Comparison of ENCODE assay signal across 33 cellular contexts in the genomic region with DNA sequence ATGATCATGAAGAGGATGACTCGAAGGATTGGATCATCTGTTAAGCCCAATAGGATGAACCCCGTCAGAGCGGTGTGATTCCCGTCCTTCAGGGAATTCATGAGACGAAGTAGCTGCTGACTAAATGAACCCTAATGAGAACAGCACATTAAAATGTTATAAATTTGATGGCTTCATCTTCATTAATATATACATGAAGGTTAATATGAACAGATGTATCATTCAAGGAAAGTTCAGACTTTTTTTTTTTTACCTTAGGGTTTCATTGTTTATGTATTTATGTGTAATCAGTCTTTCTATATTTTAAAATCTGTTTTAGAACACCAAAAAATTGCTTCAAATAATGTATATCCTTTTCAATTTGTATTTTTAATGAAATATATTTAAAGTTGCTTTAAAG. TPM values are rescaled to one million over a fixed set of nuclear protein-coding genes. Genes with fewer than 3 reads are reported as not detected.
"Had no signal": no experiment of that assay in that cellular context is flagged by ENCODE, and none has a peak within 500 bp of the region (broad histone marks: within the 10 kb centered on the region; RNA-seq: fewer than 3 reads in every experiment).

Gene OR5P2, minus strand, starts transcription at position 101 of the 400 bp plus-strand sequence. Its CDS starts 0 bp downstream, at position 101.

- H3K36me3 Mint-ChIP-seq: stimulated activated effector memory CD8-positive, alpha-beta T cell treated with anti-CD3 and anti-CD28 coated beads, Interleukin-12 subunit alpha, Interleukin-12 subunit beta, amount 100 ng/mL, for 72 hours; stimulated activated memory B cell treated with anti-CD40 and anti-IgM and Interleukin-4, amounts not matched to agents 10 μg/mL and 1 μg/mL and 100 μg/mL, for 72 hours; stimulated activated naive B cell treated with anti-CD40 and anti-IgM and Interleukin-4, amounts not matched to agents 10 μg/mL and 1 μg/mL and 100 μg/mL, for 72 hours; type B pancreatic cell had no signal

- H3K4me1 Mint-ChIP-seq: stimulated activated effector memory CD8-positive, alpha-beta T cell treated with anti-CD3 and anti-CD28 coated beads, Interleukin-12 subunit alpha, Interleukin-12 subunit beta, amount 100 ng/mL, for 72 hours; stimulated activated memory B cell treated with anti-CD40 and anti-IgM and Interleukin-4, amounts not matched to agents 10 μg/mL and 1 μg/mL and 100 μg/mL, for 72 hours; stimulated activated naive B cell treated with anti-CD40 and anti-IgM and Interleukin-4, amounts not matched to agents 10 μg/mL and 1 μg/mL and 100 μg/mL, for 72 hours; stimulated activated naive CD8-positive, alpha-beta T cell treated with anti-CD3 and anti-CD28 coated beads, Interleukin-15, amount 100 ng/mL, for 72 hours had no signal

- FAIRE-seq: urothelium cell line had no signal

- H3K9me3 Mint-ChIP-seq: type B pancreatic cell had no signal

- H3K27ac Mint-ChIP-seq: stimulated activated effector memory CD8-positive, alpha-beta T cell treated with anti-CD3 and anti-CD28 coated beads, Interleukin-12 subunit alpha, Interleukin-12 subunit beta, amount 100 ng/mL, for 72 hours; stimulated activated memory B cell treated with anti-CD40 and anti-IgM and Interleukin-4, amounts not matched to agents 10 μg/mL and 1 μg/mL and 100 μg/mL, for 72 hours; stimulated activated naive B cell treated with anti-CD40 and anti-IgM and Interleukin-4, amounts not matched to agents 10 μg/mL and 1 μg/mL and 100 μg/mL, for 72 hours; stimulated activated naive CD8-positive, alpha-beta T cell treated with anti-CD3 and anti-CD28 coated beads, Interleukin-15, amount 100 ng/mL, for 72 hours; stimulated activated naive CD8-positive, alpha-beta T cell treated with anti-CD3 and anti-CD28 coated beads, Interleukin-15, Interleukin-2, amounts not matched to agents 100 ng/mL and 50 ng/mL, for 24 hours; type B pancreatic cell had no signal

- H3K4me1 ChIP-seq: stomach, suprapubic skin, testis, thyroid gland, tibial artery, tibial nerve, transverse colon, upper lobe of left lung, upper lobe of right lung, uterus, vagina had no signal

- H3K9me3 ChIP-seq: suprapubic skin, testis, thoracic aorta, thyroid gland, tibial artery, tibial nerve, transverse colon, upper lobe of left lung, upper lobe of right lung, uterus, vagina had no signal

- DNase-seq: stimulated activated CD4-positive, alpha-beta T cell treated with anti-CD3 and anti-CD28 coated beads, Interleukin-2, amount 100 ng/mL, for 48 hours; stimulated activated CD4-positive, alpha-beta T cell treated with anti-CD3 and anti-CD28 coated beads, Interleukin-4, amount 100 ng/mL, for 1 hour; stimulated activated CD4-positive, alpha-beta T cell treated with anti-CD3 and anti-CD28 coated beads, Interleukin-4, amount 100 ng/mL, for 24 hours; stimulated activated CD4-positive, alpha-beta T cell treated with anti-CD3 and anti-CD28 coated beads, Interleukin-4, amount 100 ng/mL, for 4 hours; stimulated activated CD8-positive, alpha-beta memory T cell treated with anti-CD3 and anti-CD28 coated beads, Interleukin-4, amount 100 ng/mL, for 48 hours; stimulated activated naive B cell treated with anti-CD40 and anti-IgM and Interleukin-4, amounts not matched to agents 10 μg/mL and 1 μg/mL and 100 μg/mL, for 72 hours; stimulated activated naive CD4-positive, alpha-beta T cell; stimulated activated naive CD4-positive, alpha-beta T cell treated with Interleukin-2 at 50 U/mL for 16 hours; stimulated activated naive CD8-positive, alpha-beta T cell treated with anti-CD3 and anti-CD28 coated beads, Interleukin-15, amount 100 ng/mL, for 72 hours; stimulated activated naive CD8-positive, alpha-beta T cell treated with anti-CD3 and anti-CD28 coated beads, Interleukin-15, Interleukin-2, amounts not matched to agents 100 U/mL and 50 U/mL, for 24 hours; stomach; substantia nigra; testis; thyroid gland; tibial artery; transverse colon; trophoblast cell; upper lobe of left lung; upper lobe of right lung; uterus had no signal

- H3K36me3 ChIP-seq: stomach, suprapubic skin, thoracic aorta, thyroid gland, tibial artery, tibial nerve, transverse colon, upper lobe of left lung, upper lobe of right lung, uterus, vagina had no signal

- H3K4me3 ChIP-seq: stomach, suprapubic skin, testis, thoracic aorta, thyroid gland, tibial artery, tibial nerve, transverse colon, upper lobe of left lung, upper lobe of right lung, uterus, vagina had no signal

- H3K27me3 ChIP-seq: stomach, suprapubic skin, testis, thyroid gland, tibial artery, tibial nerve, transverse colon, upper lobe of left lung, upper lobe of right lung, uterus, vagina had no signal

- H3K4me3 Mint-ChIP-seq: stimulated activated effector memory CD8-positive, alpha-beta T cell treated with anti-CD3 and anti-CD28 coated beads, Interleukin-12 subunit alpha, Interleukin-12 subunit beta, amount 100 ng/mL, for 72 hours; stimulated activated memory B cell treated with anti-CD40 and anti-IgM and Interleukin-4, amounts not matched to agents 10 μg/mL and 1 μg/mL and 100 μg/mL, for 72 hours; stimulated activated naive B cell treated with anti-CD40 and anti-IgM and Interleukin-4, amounts not matched to agents 10 μg/mL and 1 μg/mL and 100 μg/mL, for 72 hours; stimulated activated naive CD8-positive, alpha-beta T cell treated with anti-CD3 and anti-CD28 coated beads, Interleukin-15, amount 100 ng/mL, for 72 hours; stimulated activated naive CD8-positive, alpha-beta T cell treated with anti-CD3 and anti-CD28 coated beads, Interleukin-15, Interleukin-2, amounts not matched to agents 100 ng/mL and 50 ng/mL, for 24 hours; type B pancreatic cell had no signal

- H3K27me3 Mint-ChIP-seq: type B pancreatic cell had no signal

- H3K27ac ChIP-seq: stomach, suprapubic skin, testis, thoracic aorta, thyroid gland, tibial artery, tibial nerve, transverse colon, upper lobe of left lung, upper lobe of right lung, uterus, vagina had no signal

RNA-seq across cellular contexts. Expression of gene OR5P2, which starts in this region (rescaled TPM):
- total RNA-seq: subcutaneous adipose tissue, temporal lobe, thyroid gland, tibial nerve, transverse colon, uterus, vagina had no signal
- polyA plus RNA-seq: stomach, thymus, urinary bladder had no signal
